ENCODE assay signal across 1 cellular context in genomic region chr19:32580353-32580900, GRCh38.
TF ChIP-seq lines count a peak whose summit lies in the region.

No MANE protein-coding gene starts in this region.

TF ChIP-seq in HEK293, 187 proteins besides CTCF, POLR2A, EP300 and RAD21 (continued from another document):
- TF ChIP-seq ZNF692 (tag by site-specific recombination; IDR thresholded peaks at IDR 0.05), result no peak
- TF ChIP-seq ZSCAN4 (tag by site-specific recombination; IDR thresholded peaks at IDR 0.05), result 0 out of 2 replicates have a peak, but pooled peaks have one; percentile 27
- no peak for TF ChIP-seq ZBTB17 (tag by site-specific recombination; IDR thresholded peaks at IDR 0.05)
- peak; percentile 87 for TF ChIP-seq SCRT1 (tag by site-specific recombination; IDR thresholded peaks at IDR 0.05; ENCODE audit: borderline replicate concordance)
- TF ChIP-seq ZNF24 (tag by site-specific recombination; IDR thresholded peaks at IDR 0.05), result 0 out of 2 replicates have a peak, but pooled peaks have one; percentile 50
- TF ChIP-seq ZEB2 (tag by site-specific recombination; IDR thresholded peaks at IDR 0.05), result 0 out of 2 replicates have a peak, but pooled peaks have one; percentile 91
- no peak for TF ChIP-seq ZNF596 (tag by site-specific recombination; IDR thresholded peaks at IDR 0.05)
- TF ChIP-seq SCRT2 (tag by site-specific recombination; IDR thresholded peaks at IDR 0.05), result peak; percentile 98; the same call in 1 of the 2 replicates
- peak; percentile 59 for TF ChIP-seq ZNF280D (tag by site-specific recombination; IDR thresholded peaks at IDR 0.05)
- no peak for TF ChIP-seq HOXA7 (CRISPR knock-in tag; IDR thresholded peaks at IDR 0.05; ENCODE audit: borderline replicate concordance)
- TF ChIP-seq ZNF645 (tag by site-specific recombination; IDR thresholded peaks at IDR 0.05), result no peak
- peak; percentile 59; the same call in 1 of the 2 replicates for TF ChIP-seq HIC1 (tag by site-specific recombination; IDR thresholded peaks at IDR 0.05)
- no peak for TF ChIP-seq KLF16 (tag by site-specific recombination; IDR thresholded peaks at IDR 0.05)
- no peak for TF ChIP-seq ZBTB8A (tag by site-specific recombination; IDR thresholded peaks at IDR 0.05)
- TF ChIP-seq ZNF558 (tag by site-specific recombination; IDR thresholded peaks at IDR 0.05), result no peak
- peak; percentile 88 for TF ChIP-seq ZNF335 (tag by site-specific recombination; conservative IDR thresholded peaks at IDR 0.05)
- no peak for TF ChIP-seq TSHZ1 (tag by site-specific recombination; IDR thresholded peaks at IDR 0.05; ENCODE audit: borderline replicate concordance)
- TF ChIP-seq ZNF146 (tag by site-specific recombination; IDR thresholded peaks at IDR 0.05), result no peak
- peak; percentile 30; the same call in 1 of the 2 replicates for TF ChIP-seq REST (tag by site-specific recombination; IDR thresholded peaks at IDR 0.05)
- TF ChIP-seq ZNF10 (tag by site-specific recombination; IDR thresholded peaks at IDR 0.05), result no peak
- no peak for TF ChIP-seq ZNF426 (tag by site-specific recombination; IDR thresholded peaks at IDR 0.05)
- peak; percentile 42; the same call in 1 of the 2 replicates for TF ChIP-seq ZFP69B (tag by site-specific recombination; IDR thresholded peaks at IDR 0.05)
- no peak for TF ChIP-seq ZNF529 (tag by site-specific recombination; IDR thresholded peaks at IDR 0.05; ENCODE audit: insufficient replicate concordance)
- no peak for TF ChIP-seq HOXD13 (CRISPR knock-in tag; IDR thresholded peaks at IDR 0.05; ENCODE audit: borderline replicate concordance)
- TF ChIP-seq KLF1 (tag by site-specific recombination; IDR thresholded peaks at IDR 0.05), result no peak
- TF ChIP-seq ZNF610 (tag by site-specific recombination; IDR thresholded peaks at IDR 0.05; ENCODE audit: borderline replicate concordance), result 0 out of 2 replicates have a peak, but pooled peaks have one; percentile 48
- no peak for TF ChIP-seq ZNF747 (tag by site-specific recombination; IDR thresholded peaks at IDR 0.05)
- TF ChIP-seq ZBTB6 (tag by site-specific recombination; IDR thresholded peaks at IDR 0.05), result no peak
- TF ChIP-seq ZNF132 (tag by site-specific recombination; IDR thresholded peaks at IDR 0.05; ENCODE audit: borderline replicate concordance), result no peak
- TF ChIP-seq KLF7 (tag by site-specific recombination; IDR thresholded peaks at IDR 0.05; ENCODE audit: borderline replicate concordance), result peak; percentile 62; the same call in 1 of the 2 replicates
- TF ChIP-seq ZBTB49 (tag by site-specific recombination; IDR thresholded peaks at IDR 0.05; ENCODE audit: low read depth), result no peak
- TF ChIP-seq ZBTB21 (tag by site-specific recombination; IDR thresholded peaks at IDR 0.05), result no peak
- TF ChIP-seq ZNF704 (tag by site-specific recombination; IDR thresholded peaks at IDR 0.05), result peak; percentile 63; the same call in 1 of the 2 replicates
- peak; percentile 66 for TF ChIP-seq ZNF2 (tag by site-specific recombination; IDR thresholded peaks at IDR 0.05)
